ENCODE assay signal across 17 cellular contexts in genomic region chr9:125434986-125435775, GRCh38.
"Had no signal": no experiment of that assay in that cellular context is flagged by ENCODE, and none has a peak within 500 bp of the region (broad histone marks: within the 10 kb centered on the region; RNA-seq: fewer than 3 reads in every experiment).

No MANE protein-coding gene starts in this region.

- H3K36me3 ChIP-seq: uterus had no signal

- H3K27me3 ChIP-seq: tibial nerve, uterus had no signal

- H3K9me3 Mint-ChIP-seq: activated CD4-positive, alpha-beta T cell treated with anti-CD3 and anti-CD28 coated beads, Interleukin-2, amount 10 ng/mL, durations not matched to agents 24 days and 14 days; memory B cell; naive thymus-derived CD4-positive, alpha-beta T cell had no signal

- H3K4me3 ChIP-seq: left ventricle myocardium inferior, tibial nerve, uterus had no signal

- H3K9me3 ChIP-seq: left ventricle myocardium inferior, tibial nerve, uterus had no signal

- ATAC-seq: activated CD8-positive, alpha-beta T cell treated with anti-CD3 and anti-CD28 coated beads, Interleukin-2, amount 10 ng/mL, durations not matched to agents 7 days and 5 days; naive thymus-derived CD4-positive, alpha-beta T cell; stimulated activated naive CD8-positive, alpha-beta T cell treated with anti-CD3 and anti-CD28 coated beads, Interleukin-15, Interleukin-2, amounts not matched to agents 100 U/mL and 50 U/mL, for 24 hours had no signal

- H3K27ac Mint-ChIP-seq: activated CD4-positive, alpha-beta T cell treated with anti-CD3 and anti-CD28 coated beads, Interleukin-2, amount 10 ng/mL, durations not matched to agents 24 days and 14 days; activated CD8-positive, alpha-beta T cell treated with anti-CD3 and anti-CD28 coated beads, Interleukin-2, amount 10 ng/mL, durations not matched to agents 7 days and 5 days; brain; memory B cell had no signal

- H3K4me3 Mint-ChIP-seq: activated CD4-positive, alpha-beta T cell treated with anti-CD3 and anti-CD28 coated beads, Interleukin-2, amount 10 ng/mL, durations not matched to agents 24 days and 14 days; activated CD8-positive, alpha-beta T cell treated with anti-CD3 and anti-CD28 coated beads, Interleukin-2, amount 10 ng/mL, durations not matched to agents 7 days and 5 days; brain; memory B cell; naive thymus-derived CD4-positive, alpha-beta T cell had no signal

- H3K27ac ChIP-seq: left ventricle myocardium inferior, tibial nerve, uterus had no signal

- H3K27me3 Mint-ChIP-seq: activated CD4-positive, alpha-beta T cell treated with anti-CD3 and anti-CD28 coated beads, Interleukin-2, amount 10 ng/mL, durations not matched to agents 24 days and 14 days; brain; memory B cell; naive thymus-derived CD4-positive, alpha-beta T cell had no signal

- DNase-seq: activated CD4-positive, alpha-beta T cell treated with anti-CD3 and anti-CD28 coated beads, Interleukin-2, amount 10 ng/mL, durations not matched to agents 24 days and 14 days; activated CD8-positive, alpha-beta T cell treated with anti-CD3 and anti-CD28 coated beads, Interleukin-2, amount 10 ng/mL, durations not matched to agents 7 days and 5 days; activated naive CD4-positive, alpha-beta T cell treated with Interleukin-2 at 50 U/mL for 16 hours; anterior cingulate cortex; central memory CD4-positive, alpha-beta T cell; foreskin melanocyte; left ventricle myocardium inferior; naive thymus-derived CD4-positive, alpha-beta T cell; retina; stimulated activated CD4-positive, alpha-beta T cell treated with anti-CD3 and anti-CD28 coated beads, Interleukin-2, amount 100 ng/mL, for 24 hours; stimulated activated naive CD8-positive, alpha-beta T cell treated with anti-CD3 and anti-CD28 coated beads, Interleukin-15, Interleukin-2, amounts not matched to agents 100 U/mL and 50 U/mL, for 24 hours; substantia nigra; T1000; uterus had no signal

- H3K4me1 ChIP-seq: tibial nerve, uterus had no signal

- H3K4me1 Mint-ChIP-seq: activated CD4-positive, alpha-beta T cell treated with anti-CD3 and anti-CD28 coated beads, Interleukin-2, amount 10 ng/mL, durations not matched to agents 24 days and 14 days; naive thymus-derived CD4-positive, alpha-beta T cell had no signal

- H3K36me3 Mint-ChIP-seq: brain had no signal
